Comparison of ENCODE assay signal across 1 cellular context in genomic region chr5:133423618-133424282, GRCh38.
TF ChIP-seq lines count a peak whose summit lies in the region.

No MANE protein-coding gene starts in this region.

TF ChIP-seq in HCT116, 20 proteins besides CTCF, POLR2A, EP300 and RAD21 (continued from another document):
- TF ChIP-seq CBX3 (IDR thresholded peaks at IDR 0.05; ENCODE audit: low read depth) (peak; percentile 53; the same call in 1 of the 2 replicates), POLR2AphosphoS5 (IDR thresholded peaks at IDR 0.05; ENCODE audit: low read depth, low read length) (no peak), ELF1 (IDR thresholded peaks at IDR 0.05; ENCODE audit: borderline replicate concordance, low read depth) (no peak), EZH2 (IDR thresholded peaks at IDR 0.05) (no peak), SP1 (IDR thresholded peaks at IDR 0.05; ENCODE audit: low read depth) (no peak), FOSL1 (IDR thresholded peaks at IDR 0.05; ENCODE audit: low read depth) (no peak), EGR1 (IDR thresholded peaks at IDR 0.05; ENCODE audit: low read depth) (no peak), SRF (IDR thresholded peaks at IDR 0.05; ENCODE audit: low read depth) (no peak), ZBTB33 (IDR thresholded peaks at IDR 0.05; ENCODE audit: extremely low read depth, insufficient replicate concordance, low read length) (no peak)
TF ChIP-seq in HCT116: peak in this region for 3.
